ENCODE assay signal across 2 cellular contexts in the genomic region with DNA sequence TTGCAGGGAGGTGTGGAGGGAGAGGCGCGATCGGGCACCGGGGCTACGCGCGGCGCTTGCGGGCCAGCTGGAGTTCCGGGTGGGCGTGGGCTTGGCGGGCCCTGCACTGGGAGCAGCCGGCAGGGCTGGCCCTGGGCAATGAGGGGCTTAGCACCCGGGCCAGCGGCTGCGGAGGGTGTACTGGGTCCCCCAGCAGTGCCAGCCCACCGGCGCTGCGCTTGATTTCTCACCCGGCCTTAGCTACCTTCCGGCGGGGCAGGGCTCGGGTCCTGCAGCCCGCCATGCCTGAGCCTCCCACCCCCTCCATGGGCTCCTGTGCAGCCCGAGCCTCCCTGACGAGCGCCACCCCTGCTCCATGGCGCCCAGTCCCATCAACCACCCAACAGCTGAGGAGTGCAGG. TPM values are rescaled to one million over a fixed set of nuclear protein-coding genes. Genes with fewer than 3 reads are reported as not detected.
"Had no signal": no experiment of that assay in that cellular context is flagged by ENCODE, and none has a peak within 500 bp of the region (broad histone marks: within the 10 kb centered on the region; RNA-seq: fewer than 3 reads in every experiment).

No MANE protein-coding gene starts in this region.

RNA-seq across cellular contexts. Expression of gene LEFTY2, which starts 28.7 kb away (rescaled TPM):
- total RNA-seq: HT-29, IMR-90 had no signal
- polyA plus RNA-seq: IMR-90 had no signal
